In the genomic region with DNA sequence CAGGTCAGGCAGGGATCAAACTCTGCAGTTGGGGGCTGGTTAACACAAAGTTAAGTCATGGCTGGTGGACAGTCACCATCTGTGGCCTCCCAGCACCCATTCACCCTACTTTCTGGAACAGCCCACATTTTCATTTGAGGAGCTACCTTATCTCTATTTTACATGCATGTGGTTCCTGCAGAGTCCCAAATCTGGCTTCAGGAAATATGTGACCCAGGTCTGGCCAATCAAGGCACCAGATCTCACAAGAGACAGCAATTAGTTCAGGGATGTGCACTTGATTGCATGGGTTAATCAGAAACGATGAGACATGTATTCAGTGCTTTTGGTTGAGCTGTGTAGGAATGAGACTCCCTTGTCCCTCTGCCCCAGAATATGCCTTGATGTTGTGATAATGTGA, we compare ENCODE assay signal across 35 cellular contexts.
"Had no signal": no experiment of that assay in that cellular context is flagged by ENCODE, and none has a peak within 500 bp of the region (broad histone marks: within the 10 kb centered on the region; RNA-seq: fewer than 3 reads in every experiment).

No MANE protein-coding gene starts in this region.

- H3K36me3 ChIP-seq: MG63 had no signal

- H3K27ac ChIP-seq: KMS-11 had no signal

- H3K4me3 ChIP-seq: MG63 had no signal

- DNase-seq: Karpas-422, Kasumi-1, MG63, MM.1S, MV-4-11, NCI-H1048, NCI-H1092, NCI-H1092 treated with DMSO at 0.1 percent for 48 hours, NCI-H1105, NCI-H1105 treated with DMSO at 0.1 percent for 48 hours, NCI-H1417, NCI-H1417 treated with DMSO at 0.1 percent for 48 hours, NCI-H1436, NCI-H1436 treated with DMSO at 0.1 percent for 48 hours, NCI-H146, NCI-H1694, NCI-H1694 treated with DMSO at 0.1 percent for 48 hours, NCI-H187, NCI-H187 treated with DMSO at 0.1 percent for 48 hours, NCI-H1930, NCI-H2029, NCI-H2029 treated with DMSO at 0.1 percent for 48 hours, NCI-H2081, NCI-H2081 treated with DMSO at 0.1 percent for 48 hours, NCI-H2107, NCI-H2171, NCI-H2171 treated with DMSO at 0.1 percent for 48 hours, NCI-H2227 treated with DMSO at 0.1 percent for 48 hours, NCI-H226, NCI-H345, NCI-H446, NCI-H446 treated with DMSO at 0.1 percent for 48 hours, NCI-H510A, NCI-H510A treated with DMSO at 0.1 percent for 48 hours had no signal

- H3K4me2 ChIP-seq: KMS-11 had no signal

- H3K9me3 ChIP-seq: MG63 had no signal

- H3K9ac ChIP-seq: KMS-11 had no signal

- H3K27me3 ChIP-seq: MG63 had no signal
